In the genomic region with DNA sequence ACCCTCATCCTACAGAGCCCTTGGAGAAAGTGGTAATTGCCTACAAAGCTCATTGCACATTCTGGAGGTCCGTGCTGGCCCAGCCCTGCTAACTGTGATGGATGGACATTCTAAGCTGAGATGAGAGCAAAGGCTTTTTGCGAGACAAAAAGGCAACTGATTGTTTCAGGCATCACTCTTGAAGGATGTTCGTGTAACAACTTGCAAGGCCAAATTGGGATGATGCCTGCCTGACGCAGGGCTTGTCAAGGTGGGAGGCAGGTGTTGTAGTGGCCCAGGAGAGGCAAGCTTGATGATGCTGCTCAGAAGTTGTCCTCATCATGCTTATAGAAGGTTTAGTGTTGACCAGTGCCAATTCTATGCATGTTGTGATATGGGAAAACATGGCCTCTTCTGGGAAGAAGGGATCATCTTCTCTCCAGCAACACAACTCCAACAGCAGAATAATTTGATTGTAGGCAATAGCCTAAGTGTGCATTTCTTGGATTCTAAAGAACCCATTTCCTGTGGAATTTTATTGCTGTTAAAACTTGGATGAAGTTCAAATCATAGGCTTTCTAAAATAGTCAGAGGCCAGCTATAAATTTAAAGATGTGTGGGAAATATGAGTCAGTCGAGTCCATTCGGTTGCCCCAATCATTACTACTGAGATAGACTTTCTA, we compare ENCODE assay signal across 20 cellular contexts.
DNase-seq lines count a peak whose midpoint lies in the region; ATAC-seq, FAIRE-seq and TF ChIP-seq lines count a peak whose summit lies in the region.
"Had no signal": no experiment of that assay in that cellular context is flagged by ENCODE, and none has a peak within 500 bp of the region (broad histone marks: within the 10 kb centered on the region; RNA-seq: fewer than 3 reads in every experiment).

No MANE protein-coding gene starts in this region.

- H3K36me3 ChIP-seq in astrocyte (ENCODE audit: insufficient read depth, low read length), result no peaks in the 10 kb centered on the region
- H3K36me3 ChIP-seq: ascending aorta, esophagus muscularis mucosa, spleen, stomach, uterus had no signal

- H3K27ac Mint-ChIP-seq in activated naive CD4-positive, alpha-beta T cell treated with anti-CD3 and anti-CD28 coated beads, Interleukin-2, amount 10 ng/mL, durations not matched to agents 7 days and 5 days, result peak overlapping the region; percentile 19
- H3K27ac Mint-ChIP-seq in astrocyte (ENCODE audit: unreplicated experiment), result no peak overlapping the region
- peak overlapping the region; percentile 50 to 70 for H3K27ac Mint-ChIP-seq in stimulated activated naive CD8-positive, alpha-beta T cell treated with anti-CD3 and anti-CD28 coated beads, Interleukin-15, amount 100 ng/mL, for 72 hours
- H3K27ac Mint-ChIP-seq: nephron progenitor cell had no signal

- H3K9ac ChIP-seq in astrocyte (ENCODE audit: low read length), result no peak overlapping the region

- FAIRE-seq in astrocyte (lab: Jason Lieb, UNC), result no peak

- TF ChIP-seq CTCF in astrocyte (IDR thresholded peaks at IDR 0.05; ENCODE audit: insufficient read depth, low read depth, low read length), result no peak

- DNase-seq in activated naive CD4-positive, alpha-beta T cell treated with anti-CD3 and anti-CD28 coated beads, Interleukin-2, amount 10 ng/mL, durations not matched to agents 7 days and 5 days, result no peak
- DNase-seq in activated naive CD4-positive, alpha-beta T cell treated with anti-CD3 and anti-CD28 coated beads, Interleukin-2, amount 50 U/mL, for 16 hours, result no peak
- DNase-seq in HT1080 (ENCODE audit: low read depth) (peak; percentile 60), astrocyte (ENCODE audit: low read depth) (peak; percentile 28), left colon (no peak)
- peak in 1 of 2 donors; percentile 12 for DNase-seq in stimulated activated naive CD8-positive, alpha-beta T cell treated with anti-CD3 and anti-CD28 coated beads, Interleukin-15, amount 100 ng/mL, for 72 hours
- DNase-seq: activated T-cell treated with anti-CD3 and anti-CD28 coated beads, Interleukin-2, amount 50 U/mL, for 1 hour; COR-L47; H7; NCI-H1694; NCI-H446; nephron progenitor cell; psoas muscle; spleen; stomach; uterus had no signal

- no peak overlapping the region for H3K4me3 Mint-ChIP-seq in activated naive CD4-positive, alpha-beta T cell treated with anti-CD3 and anti-CD28 coated beads, Interleukin-2, amount 10 ng/mL, durations not matched to agents 7 days and 5 days
- H3K4me3 Mint-ChIP-seq in astrocyte (ENCODE audit: unreplicated experiment), result no peak overlapping the region
- peak overlapping the region; percentile 11 to 42 for H3K4me3 Mint-ChIP-seq in stimulated activated naive CD8-positive, alpha-beta T cell treated with anti-CD3 and anti-CD28 coated beads, Interleukin-15, amount 100 ng/mL, for 72 hours
- H3K4me3 Mint-ChIP-seq: nephron progenitor cell had no signal

- no peak for ATAC-seq in stimulated activated naive CD8-positive, alpha-beta T cell treated with anti-CD3 and anti-CD28 coated beads, Interleukin-15, amount 100 ng/mL, for 72 hours
- ATAC-seq in HG02884 (IDR thresholded peaks at IDR 0.05; ENCODE audit: unreplicated experiment), result no peak
- no peak for ATAC-seq in left colon
- ATAC-seq in GM18870 (IDR thresholded peaks at IDR 0.05; ENCODE audit: unreplicated experiment), result no peak
- ATAC-seq: psoas muscle had no signal

- no peaks in the 10 kb centered on the region for H3K4me1 ChIP-seq in astrocyte (ENCODE audit: insufficient read depth, low read length)
- H3K4me1 ChIP-seq: ascending aorta, esophagus muscularis mucosa, psoas muscle, spleen, stomach, uterus had no signal

- H2AFZ ChIP-seq in astrocyte (ENCODE audit: low read depth, low read length), result no peak overlapping the region

- peaks cover 17% of the 10 kb centered on the region for H3K36me3 Mint-ChIP-seq in activated naive CD4-positive, alpha-beta T cell treated with anti-CD3 and anti-CD28 coated beads, Interleukin-2, amount 10 ng/mL, durations not matched to agents 7 days and 5 days
- peaks cover 3% of the 10 kb centered on the region for H3K36me3 Mint-ChIP-seq in astrocyte (ENCODE audit: low read depth, unreplicated experiment)

- intact Hi-C loops in left colon (cut with DNase I, micrococcal nuclease), result no loop called here

- H3K4me2 ChIP-seq in astrocyte (ENCODE audit: low read length), result no peak overlapping the region

- no peaks in the 10 kb centered on the region for H3K9me3 Mint-ChIP-seq in activated naive CD4-positive, alpha-beta T cell treated with anti-CD3 and anti-CD28 coated beads, Interleukin-2, amount 10 ng/mL, durations not matched to agents 7 days and 5 days
- H3K9me3 Mint-ChIP-seq in astrocyte (ENCODE audit: unreplicated experiment), result peaks cover 10% of the 10 kb centered on the region
- no peaks in the 10 kb centered on the region for H3K9me3 Mint-ChIP-seq in stimulated activated naive CD8-positive, alpha-beta T cell treated with anti-CD3 and anti-CD28 coated beads, Interleukin-15, amount 100 ng/mL, for 72 hours

- no peaks in the 10 kb centered on the region for H3K27me3 ChIP-seq in astrocyte (ENCODE audit: insufficient read depth, low read length)
- H3K27me3 ChIP-seq: ascending aorta, spleen, uterus had no signal

- peaks cover 2% of the 10 kb centered on the region for H3K9me3 ChIP-seq in astrocyte (ENCODE audit: insufficient read depth, low read depth, low read length)
- H3K9me3 ChIP-seq: ascending aorta, esophagus muscularis mucosa, psoas muscle, spleen, stomach, uterus had no signal

- peaks cover 30% of the 10 kb centered on the region for H3K4me1 Mint-ChIP-seq in activated naive CD4-positive, alpha-beta T cell treated with anti-CD3 and anti-CD28 coated beads, Interleukin-2, amount 10 ng/mL, durations not matched to agents 7 days and 5 days
- no peaks in the 10 kb centered on the region for H3K4me1 Mint-ChIP-seq in astrocyte (ENCODE audit: low read depth, unreplicated experiment)
- H3K4me1 Mint-ChIP-seq in stimulated activated naive CD8-positive, alpha-beta T cell treated with anti-CD3 and anti-CD28 coated beads, Interleukin-15, amount 100 ng/mL, for 72 hours, result peaks cover 51% of the 10 kb centered on the region
- H3K4me1 Mint-ChIP-seq: nephron progenitor cell had no signal

- no peaks in the 10 kb centered on the region for H3K79me2 ChIP-seq in astrocyte (ENCODE audit: insufficient read depth, low read length)

- H3K27ac ChIP-seq in astrocyte (ENCODE audit: low read depth, low read length), result no peak overlapping the region
- H3K27ac ChIP-seq: ascending aorta, esophagus muscularis mucosa, psoas muscle, spleen, stomach, uterus had no signal

- CTCF ChIA-PET in activated naive CD4-positive, alpha-beta T cell treated with anti-CD3 and anti-CD28 coated beads, Interleukin-2, amount 10 ng/mL, durations not matched to agents 7 days and 5 days (lab: Charles Lee), result interaction anchor here (0.9 to 1.7 kb wide), 3 partner anchors 39 to 57 kb away, joined by 3 to 7 read pairs (median 5); no protein-coding TSS in a partner anchor

- H4K20me1 ChIP-seq in astrocyte (ENCODE audit: insufficient read depth, low read length), result no peaks in the 10 kb centered on the region

- H3K27me3 Mint-ChIP-seq in activated naive CD4-positive, alpha-beta T cell treated with anti-CD3 and anti-CD28 coated beads, Interleukin-2, amount 10 ng/mL, durations not matched to agents 7 days and 5 days, result no peaks in the 10 kb centered on the region
- peaks cover 12% of the 10 kb centered on the region for H3K27me3 Mint-ChIP-seq in astrocyte (ENCODE audit: low read depth, unreplicated experiment)
- H3K27me3 Mint-ChIP-seq in stimulated activated naive CD8-positive, alpha-beta T cell treated with anti-CD3 and anti-CD28 coated beads, Interleukin-15, amount 100 ng/mL, for 72 hours, result peaks cover 13% of the 10 kb centered on the region

- no peak overlapping the region for H3K4me3 ChIP-seq in astrocyte (ENCODE audit: insufficient read depth, low read depth, low read length)
- H3K4me3 ChIP-seq: ascending aorta, esophagus muscularis mucosa, psoas muscle, spleen, stomach, uterus had no signal

Comparison
In these comparisons a context has a peak if more than half of its experiments do, and no peak if none do; other contexts are left out.
1. DNase-seq: peak in HT1080 (single experiment) and astrocyte (single experiment); none in activated naive CD4-positive, alpha-beta T cell treated with anti-CD3 and anti-CD28 coated beads, Interleukin-2, amount 10 ng/mL, durations not matched to agents 7 days and 5 days (single experiment), activated naive CD4-positive, alpha-beta T cell treated with anti-CD3 and anti-CD28 coated beads, Interleukin-2, amount 50 U/mL, for 16 hours (single experiment) and left colon (0 of 2).
2. H3K4me3 Mint-ChIP-seq: peak in stimulated activated naive CD8-positive, alpha-beta T cell treated with anti-CD3 and anti-CD28 coated beads, Interleukin-15, amount 100 ng/mL, for 72 hours (2 of 2); none in activated naive CD4-positive, alpha-beta T cell treated with anti-CD3 and anti-CD28 coated beads, Interleukin-2, amount 10 ng/mL, durations not matched to agents 7 days and 5 days (single experiment) and astrocyte (single experiment).